ENCODE assay signal across 18 cellular contexts in the genomic region with DNA sequence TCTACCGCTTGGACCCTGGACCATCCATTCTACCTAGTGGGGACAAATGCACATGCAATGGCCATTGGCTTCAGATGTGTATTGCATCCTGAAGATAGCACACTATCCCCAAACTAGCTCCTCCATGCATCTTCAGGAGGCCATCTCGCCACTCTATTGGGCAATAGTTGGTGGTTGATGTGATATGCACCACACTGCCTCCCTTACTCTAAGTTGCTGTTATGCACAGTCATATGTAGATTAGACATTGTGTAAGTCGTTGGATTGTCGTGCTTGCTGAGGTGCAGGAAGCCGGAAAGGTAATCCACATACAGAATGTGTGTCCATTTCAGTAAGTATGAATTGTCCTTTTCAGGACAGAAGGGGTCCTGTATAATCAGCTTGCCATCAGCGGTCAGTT. TPM values are rescaled to one million over a fixed set of nuclear protein-coding genes. Genes with fewer than 3 reads are reported as not detected.
A peak's percentile ranks its signal among the peaks of the same experiment; 100 is the strongest.
DNase-seq lines count a peak whose midpoint lies in the region; ATAC-seq and TF ChIP-seq lines count a peak whose summit lies in the region.
"Had no signal": no experiment of that assay in that cellular context is flagged by ENCODE, and none has a peak within 500 bp of the region (broad histone marks: within the 10 kb centered on the region; RNA-seq: fewer than 3 reads in every experiment).

No MANE protein-coding gene starts in this region.

- H3K36me3 Mint-ChIP-seq in activated CD8-positive, alpha-beta memory T cell treated with anti-CD3 and anti-CD28 coated beads, Interleukin-2, amount 10 ng/mL, durations not matched to agents 7 days and 5 days: peaks cover 2% of the 10 kb centered on the region

- no peaks in the 10 kb centered on the region for H3K9me3 Mint-ChIP-seq in activated CD8-positive, alpha-beta memory T cell treated with anti-CD3 and anti-CD28 coated beads, Interleukin-2, amount 10 ng/mL, durations not matched to agents 7 days and 5 days (ENCODE audit: low read depth)

- H3K9me3 ChIP-seq in neutrophil (no peaks in the 10 kb centered on the region), esophagus muscularis mucosa (peaks cover 0 to 4% (median 2%) of the 10 kb centered on the region in 4 donors)
- H3K9me3 ChIP-seq: BLaER1, SK-N-SH had no signal

- CTCF ChIA-PET in activated CD8-positive, alpha-beta memory T cell treated with anti-CD3 and anti-CD28 coated beads, Interleukin-2, amount 10 ng/mL, durations not matched to agents 7 days and 5 days (lab: Charles Lee): interaction anchor here (1.0 to 1.1 kb wide), 2 partner anchors 10 to 17 kb away, joined by 3 to 4 read pairs; no protein-coding TSS in a partner anchor

- no peak overlapping the region for H3K4me3 Mint-ChIP-seq in activated CD8-positive, alpha-beta memory T cell treated with anti-CD3 and anti-CD28 coated beads, Interleukin-2, amount 10 ng/mL, durations not matched to agents 7 days and 5 days
- H3K4me3 Mint-ChIP-seq: H9 had no signal

- ATAC-seq in activated CD8-positive, alpha-beta memory T cell treated with anti-CD3 and anti-CD28 coated beads, Interleukin-2, amount 10 ng/mL, durations not matched to agents 7 days and 5 days: no peak
- no peak for ATAC-seq in esophagus mucosa
- ATAC-seq in HG02973 (IDR thresholded peaks at IDR 0.05; ENCODE audit: unreplicated experiment): no peak
- ATAC-seq: PC-3 had no signal

- H3K36me3 ChIP-seq in neutrophil: no peaks in the 10 kb centered on the region
- no peaks in the 10 kb centered on the region for H3K36me3 ChIP-seq in esophagus muscularis mucosa
- H3K36me3 ChIP-seq: BLaER1 had no signal

- no peak overlapping the region for H3K27ac Mint-ChIP-seq in activated CD8-positive, alpha-beta memory T cell treated with anti-CD3 and anti-CD28 coated beads, Interleukin-2, amount 10 ng/mL, durations not matched to agents 7 days and 5 days
- H3K27ac Mint-ChIP-seq: H9 had no signal

- DNase-seq in activated CD8-positive, alpha-beta memory T cell treated with anti-CD3 and anti-CD28 coated beads for 24 hours: peak; percentile 40
- no peak for DNase-seq in activated CD8-positive, alpha-beta memory T cell treated with anti-CD3 and anti-CD28 coated beads, Interleukin-2, amount 10 ng/mL, durations not matched to agents 7 days and 5 days
- DNase-seq in NOMO-1 treated with dmso at 0.1 percent for 144 hours (lab: John Stamatoyannopoulos, UW; ENCODE audit: unreplicated experiment) (peak; percentile 92), amniotic epithelial cell (ENCODE audit: low read depth) (peak; percentile 70), esophagus muscularis mucosa (ENCODE audit: extremely low spot score) (no peak)
- DNase-seq: EL, H9, NCI-H1092 treated with DMSO at 0.1 percent for 48 hours, NCI-H1694 treated with DMSO at 0.1 percent for 48 hours, NCI-H510A, PC-3, SK-N-SH had no signal

- TF ChIP-seq EP300 in esophagus muscularis mucosa (IDR thresholded peaks at IDR 0.05): no peak

- H3K27me3 ChIP-seq in neutrophil (no peaks in the 10 kb centered on the region), esophagus muscularis mucosa (peaks cover 0 to 4% (median 0%) of the 10 kb centered on the region in 4 donors)
- H3K27me3 ChIP-seq: BLaER1 had no signal

- H3K4me3 ChIP-seq in neutrophil (ENCODE audit: low read depth in 1 of 2, low read length in 1 of 2) (no peak overlapping the region), esophagus muscularis mucosa (no peak overlapping the region)
- H3K4me3 ChIP-seq: BLaER1 had no signal

- no peaks in the 10 kb centered on the region for H3K4me1 Mint-ChIP-seq in activated CD8-positive, alpha-beta memory T cell treated with anti-CD3 and anti-CD28 coated beads, Interleukin-2, amount 10 ng/mL, durations not matched to agents 7 days and 5 days

- H3K27ac ChIP-seq in neutrophil (peak overlapping the region; percentile 59), esophagus muscularis mucosa (replicated peaks in 1 of 4) (no peak overlapping the region)
- H3K27ac ChIP-seq: 22Rv1, BLaER1 had no signal

- intact Hi-C loops in esophagus muscularis mucosa (cut with DNase I): no loop called here

- TF ChIP-seq POLR2A in esophagus muscularis mucosa (IDR thresholded peaks at IDR 0.05; ENCODE audit: low read depth): no peak

- TF ChIP-seq CTCF in neutrophil (IDR thresholded peaks at IDR 0.05): no peak
- TF ChIP-seq CTCF in esophagus muscularis mucosa (IDR thresholded peaks at IDR 0.05): no peak

- peaks cover 24% of the 10 kb centered on the region for H3K27me3 Mint-ChIP-seq in activated CD8-positive, alpha-beta memory T cell treated with anti-CD3 and anti-CD28 coated beads, Interleukin-2, amount 10 ng/mL, durations not matched to agents 7 days and 5 days

- H3K4me1 ChIP-seq in neutrophil (ENCODE audit: control insufficient read depth in 1 of 2, insufficient read depth in 1 of 2, low read depth in 1 of 2, low read length in 1 of 2): peaks cover 43 to 45% of the 10 kb centered on the region in 2 experiments
- peaks cover 0 to 9% (median 0%) of the 10 kb centered on the region in 4 donors for H3K4me1 ChIP-seq in esophagus muscularis mucosa

- WGBS in esophagus muscularis mucosa: 85% methylated on average over 6 of the region's 6 CpGs

RNA-seq across cellular contexts. Expression of a gene that starts 26.7 kb away (rescaled TPM):
- not detected for total RNA-seq in activated CD8-positive, alpha-beta memory T cell treated with anti-CD3 and anti-CD28 coated beads, Interleukin-2, amount 10 ng/mL, durations not matched to agents 7 days and 5 days
- total RNA-seq in esophagus mucosa (1.5 TPM), esophagus muscularis mucosa (not detected)
- total RNA-seq: LHCN-M2 had no signal

RNA-seq across cellular contexts. Expression of a gene that starts 35.4 kb away (rescaled TPM):
- not detected for total RNA-seq in activated CD8-positive, alpha-beta memory T cell treated with anti-CD3 and anti-CD28 coated beads, Interleukin-2, amount 10 ng/mL, durations not matched to agents 7 days and 5 days
- total RNA-seq in esophagus mucosa (34.9 TPM), esophagus muscularis mucosa (under 1 TPM in 1 of 4 donors, not detected in 3; 0.11 TPM)
- total RNA-seq: H9, LHCN-M2 had no signal

Comparison
In these comparisons a context has a peak if more than half of its experiments do, and no peak if none do; other contexts are left out.
1. DNase-seq: peak in activated CD8-positive, alpha-beta memory T cell treated with anti-CD3 and anti-CD28 coated beads for 24 hours (single experiment), NOMO-1 treated with dmso at 0.1 percent for 144 hours (single experiment) and amniotic epithelial cell (single experiment); none in activated CD8-positive, alpha-beta memory T cell treated with anti-CD3 and anti-CD28 coated beads, Interleukin-2, amount 10 ng/mL, durations not matched to agents 7 days and 5 days (single experiment) and esophagus muscularis mucosa (single experiment).
2. RNA of a gene that starts 35.4 kb away (total RNA-seq): 34.9 TPM in esophagus mucosa (single experiment); not detected in activated CD8-positive, alpha-beta memory T cell treated with anti-CD3 and anti-CD28 coated beads, Interleukin-2, amount 10 ng/mL, durations not matched to agents 7 days and 5 days and 0.11 TPM in esophagus muscularis mucosa; every median in the first group is over 10 times any median in the second.